32 cellular contexts compared by ENCODE assay signal in the genomic region with DNA sequence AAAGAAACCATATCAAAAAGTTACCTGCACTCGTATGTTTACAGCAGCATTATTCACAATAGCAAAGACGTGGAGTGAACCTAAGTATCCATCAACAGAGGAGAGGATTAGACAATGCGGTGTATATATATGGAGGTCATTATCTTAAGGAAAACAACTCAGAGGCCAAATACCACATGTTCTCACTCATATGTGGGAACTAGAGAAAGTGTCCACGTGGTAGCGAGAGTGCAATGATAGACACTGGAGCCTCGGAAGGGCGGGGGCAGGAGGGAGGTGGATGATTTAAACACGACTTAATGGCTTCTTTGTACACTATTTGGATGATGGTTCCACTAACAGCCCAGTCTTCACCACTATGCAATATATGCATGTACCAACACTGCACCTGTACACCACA.
"Had no signal": no experiment of that assay in that cellular context is flagged by ENCODE, and none has a peak within 500 bp of the region (broad histone marks: within the 10 kb centered on the region; RNA-seq: fewer than 3 reads in every experiment).

No MANE protein-coding gene starts in this region.

- DNase-seq: activated B cell treated with CpG ODN at 0.5 μM for 24 hours; activated CD4-positive, alpha-beta memory T cell treated with anti-CD3 and anti-CD28 coated beads for 36 hours; activated CD4-positive, alpha-beta T cell treated with anti-CD3 and anti-CD28 coated beads for 4 hours; activated CD4-positive, alpha-beta T cell treated with anti-CD3 and anti-CD28 coated beads, Interleukin-2, amount 10 ng/mL, durations not matched to agents 24 days and 14 days; activated CD4-positive, alpha-beta T cell treated with anti-CD3 and anti-CD28 coated beads, Interleukin-2, amount 50 U/mL, for 1 hour; activated CD4-positive, alpha-beta T cell treated with anti-CD3 and anti-CD28 coated beads, Interleukin-2, amount 50 U/mL, for 4 hours; activated CD4-positive, CD25-positive, alpha-beta regulatory T cell treated with anti-CD3 and anti-CD28 coated beads, Interleukin-2, amount 50 U/mL, for 72 hours; activated CD8-positive, alpha-beta memory T cell treated with anti-CD3 and anti-CD28 coated beads, Interleukin-2, amount 50 U/mL, for 4 hours; activated CD8-positive, alpha-beta T cell treated with anti-CD3 and anti-CD28 coated beads for 36 hours; activated effector memory CD4-positive, alpha-beta T cell treated with anti-CD3 and anti-CD28 coated beads, Interleukin-2, amount 50 U/mL, for 16 hours; activated gamma-delta T cell treated with Interleukin-2 at 50 U/mL for 16 hours; activated naive CD4-positive, alpha-beta T cell; activated naive CD4-positive, alpha-beta T cell treated with anti-CD3 and anti-CD28 coated beads for 36 hours; activated naive CD4-positive, alpha-beta T cell treated with anti-CD3 and anti-CD28 coated beads, Interleukin-2, amount 50 U/mL, for 16 hours; activated naive CD8-positive, alpha-beta T cell treated with anti-CD3 and anti-CD28 coated beads for 36 hours; activated T-cell treated with anti-CD3 and anti-CD28 coated beads for 4 hours; activated T-cell treated with anti-CD3 and anti-CD28 coated beads, Interleukin-2, amount 50 U/mL, for 1 hour; activated T-cell treated with anti-CD3 and anti-CD28 coated beads, Interleukin-2, amount 50 U/mL, for 4 hours; activated T-cell treated with anti-CD3 and anti-CD28 coated beads, Interleukin-2, amount 50 U/mL, for 72 hours; adrenal gland; amniotic stem cell; aorta; body of pancreas; brain microvascular endothelial cell; central memory CD4-positive, alpha-beta T cell had no signal

- FAIRE-seq: astrocyte, colon, TTC549 had no signal

- H3K9me3 ChIP-seq: adrenal gland, body of pancreas, breast epithelium had no signal

- H3K4me1 ChIP-seq: adrenal gland, body of pancreas, breast epithelium had no signal

- H3K27ac ChIP-seq: adrenal gland, body of pancreas, brain microvascular endothelial cell, breast epithelium, VCaP had no signal

- H3K4me3 ChIP-seq: adrenal gland, body of pancreas, breast epithelium had no signal

- ATAC-seq: activated CD8-positive, alpha-beta T cell treated with anti-CD3 and anti-CD28 coated beads for 36 hours; activated naive CD4-positive, alpha-beta T cell treated with anti-CD3 and anti-CD28 coated beads, Interleukin-2, amount 50 U/mL, for 72 hours; activated T-cell treated with anti-CD3 and anti-CD28 coated beads, Interleukin-2, amount 50 U/mL, for 4 hours; activated T-cell treated with anti-CD3 and anti-CD28 coated beads, Interleukin-2, amount 50 U/mL, for 72 hours; activated T-helper 17 cell treated with anti-CD3 and anti-CD28 coated beads, Interleukin-2, amount 50 U/mL, for 72 hours; body of pancreas had no signal

- H3K27me3 ChIP-seq: adrenal gland, body of pancreas, brain microvascular endothelial cell, breast epithelium had no signal

- H3K36me3 ChIP-seq: adrenal gland, brain microvascular endothelial cell, breast epithelium had no signal
